10 cellular contexts compared by ENCODE assay signal in genomic region chr9:131264231-131264630, GRCh38. TPM values are rescaled to one million over a fixed set of nuclear protein-coding genes. Genes with fewer than 3 reads are reported as not detected.
DNase-seq lines count a peak whose midpoint lies in the region; ATAC-seq and TF ChIP-seq lines count a peak whose summit lies in the region.
"Had no signal": no experiment of that assay in that cellular context is flagged by ENCODE, and none has a peak within 500 bp of the region (broad histone marks: within the 10 kb centered on the region; RNA-seq: fewer than 3 reads in every experiment).

No MANE protein-coding gene starts in this region.

- H3K27ac Mint-ChIP-seq in activated CD8-positive, alpha-beta T cell treated with anti-CD3 and anti-CD28 coated beads for 36 hours, result peak overlapping the region; percentile 94
- H3K27ac Mint-ChIP-seq in stimulated activated naive CD8-positive, alpha-beta T cell treated with anti-CD3 and anti-CD28 coated beads, Interleukin-15, Interleukin-2, amounts not matched to agents 100 ng/mL and 50 ng/mL, for 24 hours, result peak overlapping the region; percentile 93

- H3K27me3 Mint-ChIP-seq in activated CD8-positive, alpha-beta T cell treated with anti-CD3 and anti-CD28 coated beads for 36 hours, result no peaks in the 10 kb centered on the region
- no peaks in the 10 kb centered on the region for H3K27me3 Mint-ChIP-seq in stimulated activated naive CD8-positive, alpha-beta T cell treated with anti-CD3 and anti-CD28 coated beads, Interleukin-15, Interleukin-2, amounts not matched to agents 100 ng/mL and 50 ng/mL, for 24 hours

- no peaks in the 10 kb centered on the region for H3K9me3 Mint-ChIP-seq in activated CD8-positive, alpha-beta T cell treated with anti-CD3 and anti-CD28 coated beads for 36 hours
- no peaks in the 10 kb centered on the region for H3K9me3 Mint-ChIP-seq in stimulated activated naive CD8-positive, alpha-beta T cell treated with anti-CD3 and anti-CD28 coated beads, Interleukin-15, Interleukin-2, amounts not matched to agents 100 ng/mL and 50 ng/mL, for 24 hours

- H3K36me3 Mint-ChIP-seq in activated CD8-positive, alpha-beta T cell treated with anti-CD3 and anti-CD28 coated beads for 36 hours (ENCODE audit: low read depth), result peaks cover 54% of the 10 kb centered on the region
- H3K36me3 Mint-ChIP-seq in stimulated activated naive CD8-positive, alpha-beta T cell treated with anti-CD3 and anti-CD28 coated beads, Interleukin-15, Interleukin-2, amounts not matched to agents 100 ng/mL and 50 ng/mL, for 24 hours (ENCODE audit: low read depth), result peaks cover 40% of the 10 kb centered on the region

- intact Hi-C loops in activated CD8-positive, alpha-beta T cell treated with anti-CD3 and anti-CD28 coated beads for 36 hours (cut with micrococcal nuclease), result no loop called here
- intact Hi-C loops in heart left ventricle (cut with DNase I), result no loop called here

- H3K4me1 ChIP-seq in heart left ventricle, result peaks cover 5 to 73% (median 41%) of the 10 kb centered on the region in 12 donors
- no peaks in the 10 kb centered on the region for H3K4me1 ChIP-seq in HAP-1

- peak; percentile 69 for DNase-seq in activated CD8-positive, alpha-beta memory T cell treated with anti-CD3 and anti-CD28 coated beads for 24 hours
- no peak for DNase-seq in activated CD8-positive, alpha-beta memory T cell treated with anti-CD3 and anti-CD28 coated beads, Interleukin-2, amount 50 U/mL, for 48 hours
- DNase-seq in activated CD8-positive, alpha-beta T cell treated with anti-CD3 and anti-CD28 coated beads for 36 hours, result peak; percentile 53
- peak in 3 of 5 donors; percentile 40 to 72 (median 55) for DNase-seq in heart left ventricle
- no peak for DNase-seq in H4 (ENCODE audit: low spot score)
- DNase-seq in HAP-1 (ENCODE audit: low spot score in 2 of 2), result no peak
- DNase-seq: GF-D8, left cardiac atrium had no signal

- POLR2A ChIA-PET in activated CD8-positive, alpha-beta T cell treated with anti-CD3 and anti-CD28 coated beads for 36 hours (lab: Charles Lee), result interaction anchor here (0.8 to 14.2 kb wide), 4 partner anchors 8 to 27 kb away, joined by 3 to 310 read pairs (median 7); no protein-coding TSS in a partner anchor

- CTCF ChIA-PET in activated CD8-positive, alpha-beta T cell treated with anti-CD3 and anti-CD28 coated beads for 36 hours (lab: Charles Lee), result interaction anchor here (0.7 to 1.4 kb wide), 2 partner anchors 8 to 11 kb away, joined by 3 to 4 read pairs; no protein-coding TSS in a partner anchor

- no peaks in the 10 kb centered on the region for H3K27me3 ChIP-seq in heart left ventricle
- H3K27me3 ChIP-seq in HAP-1 (ENCODE audit: low read depth), result no peaks in the 10 kb centered on the region

- in situ Hi-C loops in HAP-1 (cut with MboI; ENCODE audit: low sequenced_read_pairs), result no loop called here

- H3K4me3 ChIP-seq in heart left ventricle, result no peak overlapping the region
- H3K4me3 ChIP-seq in HAP-1, result no peak overlapping the region

- peak; percentile 18 for TF ChIP-seq CTCF in activated CD8-positive, alpha-beta T cell treated with anti-CD3 and anti-CD28 coated beads for 36 hours (IDR thresholded peaks at IDR 0.05)
- no peak for TF ChIP-seq CTCF in heart left ventricle (IDR thresholded peaks at IDR 0.05)

- peak; percentile 6 for ATAC-seq in activated CD8-positive, alpha-beta T cell treated with anti-CD3 and anti-CD28 coated beads for 36 hours
- peak in 3 of 4 donors; percentile 19 to 23 (median 19) for ATAC-seq in heart left ventricle
- ATAC-seq in GM21737 (IDR thresholded peaks at IDR 0.05; ENCODE audit: unreplicated experiment), result no peak

- H3K36me3 ChIP-seq in heart left ventricle, result peaks cover 0 to 43% (median 32%) of the 10 kb centered on the region in 9 donors
- peaks cover 18% of the 10 kb centered on the region for H3K36me3 ChIP-seq in HAP-1 (replicated peaks)

- TF ChIP-seq POLR2A in heart left ventricle (IDR thresholded peaks at IDR 0.05), result no peak

- WGBS in heart left ventricle, 4 donors, result 35 to 59% (median 51%) methylated on average over 6 to 11 of the region's 11 CpGs

- H3K27ac ChIP-seq in heart left ventricle, result peak overlapping the region; percentile 11 to 99 (median 28)

- peaks cover 55% of the 10 kb centered on the region for H3K4me1 Mint-ChIP-seq in activated CD8-positive, alpha-beta T cell treated with anti-CD3 and anti-CD28 coated beads for 36 hours (ENCODE audit: low read depth)
- H3K4me1 Mint-ChIP-seq in stimulated activated naive CD8-positive, alpha-beta T cell treated with anti-CD3 and anti-CD28 coated beads, Interleukin-15, Interleukin-2, amounts not matched to agents 100 ng/mL and 50 ng/mL, for 24 hours (ENCODE audit: low read depth), result peaks cover 79% of the 10 kb centered on the region

- H3K4me3 Mint-ChIP-seq in activated CD8-positive, alpha-beta T cell treated with anti-CD3 and anti-CD28 coated beads for 36 hours, result peak overlapping the region; percentile 76
- H3K4me3 Mint-ChIP-seq in stimulated activated naive CD8-positive, alpha-beta T cell treated with anti-CD3 and anti-CD28 coated beads, Interleukin-15, Interleukin-2, amounts not matched to agents 100 ng/mL and 50 ng/mL, for 24 hours, result peak overlapping the region; percentile 64

- H3K9me3 ChIP-seq in heart left ventricle (no peaks in the 10 kb centered on the region), HAP-1 (no peaks in the 10 kb centered on the region)

RNA-seq across cellular contexts. Expression of gene FAM78A, which starts 12.1 kb away (rescaled TPM):
- total RNA-seq in activated CD8-positive, alpha-beta T cell treated with anti-CD3 and anti-CD28 coated beads for 36 hours, result 10 to 100 TPM; 36.2 to 39.8 TPM
- 10 to 100 TPM; 24.8 to 36.0 (median 33.4) TPM for total RNA-seq in heart left ventricle
- 10 to 100 TPM; 13.6 to 37.9 TPM for polyA plus RNA-seq in heart left ventricle
- total RNA-seq in H4 (2014; rRNA removed; shearing (Covaris generic)), result 0.29 and 0.87 TPM in 2 replicates

RNA-seq across cellular contexts. Expression of gene PLPP7, which starts 25.3 kb away (rescaled TPM):
- under 1 TPM in 1 of 2 experiments, not detected in 1; 0.11 TPM for total RNA-seq in activated CD8-positive, alpha-beta T cell treated with anti-CD3 and anti-CD28 coated beads for 36 hours
- total RNA-seq in heart left ventricle, result 100 to 1,000 TPM in 6 of 9 donors, 10 to 100 TPM in 3; 78.8 to 293 (median 109) TPM
- 100 to 1,000 TPM in 1 of 2 donors, 10 to 100 TPM in 1; 56.1 to 166 TPM for polyA plus RNA-seq in heart left ventricle
- total RNA-seq in H4 (2014; rRNA removed; shearing (Covaris generic)), result 0.19 TPM in 1 of 2 replicates, not detected in the other

Comparison
In these comparisons a context has a peak if more than half of its experiments do, and no peak if none do; other contexts are left out.
1. DNase-seq: peak in activated CD8-positive, alpha-beta memory T cell treated with anti-CD3 and anti-CD28 coated beads for 24 hours (single experiment), activated CD8-positive, alpha-beta T cell treated with anti-CD3 and anti-CD28 coated beads for 36 hours (single experiment) and heart left ventricle (3 of 5); none in activated CD8-positive, alpha-beta memory T cell treated with anti-CD3 and anti-CD28 coated beads, Interleukin-2, amount 50 U/mL, for 48 hours (single experiment), H4 (single experiment) and HAP-1 (0 of 2).
2. RNA of gene FAM78A, which starts 12.1 kb away (total RNA-seq): 36.2 to 39.8 TPM in activated CD8-positive, alpha-beta T cell treated with anti-CD3 and anti-CD28 coated beads for 36 hours and 24.8 to 36.0 TPM in heart left ventricle; 0.29 to 0.87 TPM in H4; every median in the first group is over 10 times any median in the second.
3. RNA of gene PLPP7, which starts 25.3 kb away (total RNA-seq): 78.8 to 293 TPM in heart left ventricle; 0.11 TPM in activated CD8-positive, alpha-beta T cell treated with anti-CD3 and anti-CD28 coated beads for 36 hours and 0.19 TPM in H4; every median in the first group is over 10 times any median in the second.